ENCODE assay signal across 9 cellular contexts in genomic region chr6:155340464-155341129, GRCh38. TPM values are rescaled to one million over a fixed set of nuclear protein-coding genes. Genes with fewer than 3 reads are reported as not detected.
A peak's percentile ranks its signal among the peaks of the same experiment; 100 is the strongest.
DNase-seq lines count a peak whose midpoint lies in the region; ATAC-seq, FAIRE-seq and TF ChIP-seq lines count a peak whose summit lies in the region.
"Had no signal": no experiment of that assay in that cellular context is flagged by ENCODE, and none has a peak within 500 bp of the region (broad histone marks: within the 10 kb centered on the region; RNA-seq: fewer than 3 reads in every experiment).

No MANE protein-coding gene starts in this region.

- no peak for FAIRE-seq in D721Med (lab: Jason Lieb, UNC)

- CTCF ChIA-PET in CD8-positive, alpha-beta memory T cell (lab: Charles Lee): no interaction called here

- peaks cover 7 to 27% (median 15%) of the 10 kb centered on the region in 5 donors for H3K9me3 Mint-ChIP-seq in CD8-positive, alpha-beta memory T cell

- TF ChIP-seq CTCF in fibroblast of mammary gland (conservative IDR thresholded peaks at IDR 0.05; ENCODE audit: control insufficient read depth, insufficient read depth, low read depth, low read length) (peak; percentile 73), D721Med (IDR thresholded peaks at IDR 0.05; ENCODE audit: insufficient read depth, missing control alignments) (no peak)

- H3K36me3 Mint-ChIP-seq in CD8-positive, alpha-beta memory T cell: peaks cover 0 to 9% (median 0%) of the 10 kb centered on the region in 3 donors

- no peaks in the 10 kb centered on the region for H3K27me3 ChIP-seq in CD8-positive, alpha-beta memory T cell (ENCODE audit: insufficient read depth, low read length, poor library complexity, severe bottlenecking)

- no peak overlapping the region for H3K27ac Mint-ChIP-seq in CD8-positive, alpha-beta memory T cell
- H3K27ac Mint-ChIP-seq: T-helper 1 cell treated with Interleukin-12 subunit alpha and Interleukin-12 subunit beta and Interleukin-4 antibody, amounts not matched to agents 30 μg/mL and 1 μg/mL, for 36 hours had no signal

- H3K4me1 Mint-ChIP-seq in CD8-positive, alpha-beta memory T cell: peaks cover 5 to 17% (median 11%) of the 10 kb centered on the region in 3 donors

- H3K4me1 ChIP-seq in CD8-positive, alpha-beta memory T cell (ENCODE audit: insufficient read depth, low read length): peaks cover 4% of the 10 kb centered on the region

- peaks cover 4% of the 10 kb centered on the region for H3K9me3 ChIP-seq in CD8-positive, alpha-beta memory T cell (ENCODE audit: low read length)

- no peaks in the 10 kb centered on the region for H3K36me3 ChIP-seq in CD8-positive, alpha-beta memory T cell (ENCODE audit: insufficient read depth, low read length)

- POLR2A ChIA-PET in CD8-positive, alpha-beta memory T cell (lab: Charles Lee): no interaction called here

- no peak overlapping the region for H3K4me3 Mint-ChIP-seq in CD8-positive, alpha-beta memory T cell
- H3K4me3 Mint-ChIP-seq: T-helper 1 cell treated with Interleukin-12 subunit alpha and Interleukin-12 subunit beta and Interleukin-4 antibody, amounts not matched to agents 30 μg/mL and 1 μg/mL, for 36 hours had no signal

- H3K27me3 Mint-ChIP-seq in CD8-positive, alpha-beta memory T cell: peaks cover 5 to 14% of the 10 kb centered on the region in 2 donors

- in situ Hi-C loops in Caki2 (cut with HindIII; ENCODE audit: low pct_unique_long_range_greater_than_20kb, low sequenced_read_pairs): no loop called here

- DNase-seq in Caki2 (ENCODE audit: low read depth) (peak; percentile 3), HuH-7 (ENCODE audit: low spot score) (peak; percentile 30), fibroblast of mammary gland (ENCODE audit: low read depth) (peak; percentile 79), NCI-H524 treated with DMSO at 0.1 percent for 48 hours (lab: John Stamatoyannopoulos, UW) (no peak), amygdala (lab: John Stamatoyannopoulos, UW) (no peak), D721Med (ENCODE audit: insufficient read length, low spot score) (no peak)
- DNase-seq in CD8-positive, alpha-beta memory T cell: no peak

- peak; percentile 24 for ATAC-seq in GM21381 (IDR thresholded peaks at IDR 0.05; ENCODE audit: unreplicated experiment)

- H3K27ac ChIP-seq in CD8-positive, alpha-beta memory T cell (ENCODE audit: low read depth, low read length): no peak overlapping the region

- no peak overlapping the region for H3K4me3 ChIP-seq in fibroblast of mammary gland (ENCODE audit: control insufficient read depth, low read depth, low read length)
- H3K4me3 ChIP-seq in CD8-positive, alpha-beta memory T cell (ENCODE audit: low read length): no peak overlapping the region

RNA-seq across cellular contexts. Expression of gene TFB1M, which starts 26.3 kb away (rescaled TPM):
- total RNA-seq in Caki2 (2014; rRNA removed; shearing (Covaris generic); ENCODE audit: low replicate concordance): 18.6 and 21.3 TPM in 2 replicates
- 10 to 100 TPM; 37.7 to 40.8 TPM for total RNA-seq in CD8-positive, alpha-beta memory T cell
- 13.2 TPM for polyA plus RNA-seq in CD8-positive, alpha-beta memory T cell

Comparison
In these comparisons a context has a peak if more than half of its experiments do, and no peak if none do; other contexts are left out.
1. DNase-seq: peak in Caki2 (single experiment), HuH-7 (single experiment) and fibroblast of mammary gland (single experiment); none in NCI-H524 treated with DMSO at 0.1 percent for 48 hours (single experiment), amygdala (0 of 56), CD8-positive, alpha-beta memory T cell (0 of 5) and D721Med (single experiment).